Comparison of ENCODE assay signal across 8 cellular contexts in genomic region chr4:31228068-31228467, GRCh38.
"Had no signal": no experiment of that assay in that cellular context is flagged by ENCODE, and none has a peak within 500 bp of the region (broad histone marks: within the 10 kb centered on the region; RNA-seq: fewer than 3 reads in every experiment).

No MANE protein-coding gene starts in this region.

- H3K9me3 ChIP-seq: HAP-1 had no signal

- DNase-seq: GM23248, GOT3, H7, HFFc6, IMR-90, KG1 had no signal

- H3K4me3 Mint-ChIP-seq: HFFc6 had no signal

- ATAC-seq: K562 had no signal

- H3K9ac ChIP-seq: GM23248 had no signal

- H2AFZ ChIP-seq: GM23248 had no signal

- H3K36me3 ChIP-seq: HAP-1 had no signal

- H3K27ac Mint-ChIP-seq: HFFc6 had no signal

- H3K27ac ChIP-seq: GM23248 had no signal

- H3K4me3 ChIP-seq: GM23248, HAP-1, K562 had no signal
